31 cellular contexts compared by ENCODE assay signal in the genomic region with DNA sequence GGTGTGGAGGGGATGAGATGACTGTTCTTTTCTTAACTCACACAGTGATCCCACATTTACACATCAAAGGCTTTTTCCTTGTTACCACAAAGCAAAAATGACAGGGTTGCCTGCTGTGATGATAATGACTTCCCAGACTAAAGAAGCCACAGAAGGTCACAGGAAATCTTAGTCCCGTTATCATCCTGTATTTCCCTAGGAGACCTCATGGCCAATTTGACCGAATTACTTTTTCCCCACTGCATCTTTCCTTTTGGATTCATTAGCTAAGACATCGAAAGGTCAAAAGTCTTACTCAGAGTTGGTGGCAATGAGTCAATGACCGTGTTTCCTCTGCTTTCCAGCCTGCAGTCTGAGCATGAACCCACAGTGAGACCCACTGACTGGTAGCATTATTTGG.
DNase-seq lines count a peak whose midpoint lies in the region; ATAC-seq, FAIRE-seq and TF ChIP-seq lines count a peak whose summit lies in the region.
"Had no signal": no experiment of that assay in that cellular context is flagged by ENCODE, and none has a peak within 500 bp of the region (broad histone marks: within the 10 kb centered on the region; RNA-seq: fewer than 3 reads in every experiment).

No MANE protein-coding gene starts in this region.

- peaks cover 25% of the 10 kb centered on the region for H3K4me1 Mint-ChIP-seq in astrocyte (ENCODE audit: low read depth, unreplicated experiment)
- H3K4me1 Mint-ChIP-seq: naive thymus-derived CD4-positive, alpha-beta T cell; T-helper 17 cell had no signal

- no peaks in the 10 kb centered on the region for H4K20me1 ChIP-seq in astrocyte (ENCODE audit: insufficient read depth, low read length)

- no peaks in the 10 kb centered on the region for H3K27me3 ChIP-seq in astrocyte (ENCODE audit: insufficient read depth, low read length)
- H3K27me3 ChIP-seq: left lung, Peyer's patch, SJSA1, uterus had no signal

- H3K79me2 ChIP-seq in astrocyte (ENCODE audit: insufficient read depth, low read length), result no peaks in the 10 kb centered on the region

- DNase-seq in COLO829 (ENCODE audit: low spot score) (peak; percentile 19), HCEC 1CT (peak; percentile 16), astrocyte (ENCODE audit: low read depth) (peak; percentile 52), kidney tubule cell (ENCODE audit: low spot score) (peak; percentile 44), kidney (no peak), mucosa of gallbladder (ENCODE audit: low spot score) (no peak)
- DNase-seq: ACHN; activated CD4-positive, alpha-beta T cell treated with anti-CD3 and anti-CD28 coated beads for 4 hours; activated CD8-positive, alpha-beta memory T cell treated with anti-CD3 and anti-CD28 coated beads for 24 hours; activated naive CD4-positive, alpha-beta T cell; activated T-cell treated with anti-CD3 and anti-CD28 coated beads, Interleukin-2, amount 50 U/mL, for 1 hour; C1 segment of cervical spinal cord; DMS79 treated with DMSO at 0.1 percent for 48 hours; KBM-7; left lung; naive thymus-derived CD4-positive, alpha-beta T cell; NCI-H1417 treated with DMSO at 0.1 percent for 48 hours; NCI-H2107; NCI-H510A treated with DMSO at 0.1 percent for 48 hours; occipital lobe; Peyer's patch; small intestine; stimulated activated CD4-positive, alpha-beta T cell treated with anti-CD3 and anti-CD28 coated beads, Interleukin-2, amount 100 ng/mL, for 48 hours; T-helper 17 cell; uterus had no signal

- peak overlapping the region; percentile 53 for H3K27ac Mint-ChIP-seq in astrocyte (ENCODE audit: unreplicated experiment)
- H3K27ac Mint-ChIP-seq: naive thymus-derived CD4-positive, alpha-beta T cell; stimulated activated memory B cell treated with anti-CD40 and anti-IgM and Interleukin-4, amounts not matched to agents 10 μg/mL and 1 μg/mL and 100 μg/mL, for 72 hours; T-helper 17 cell had no signal

- H3K4me2 ChIP-seq in astrocyte (ENCODE audit: low read length), result no peak overlapping the region

- H2AFZ ChIP-seq in astrocyte (ENCODE audit: low read depth, low read length), result no peak overlapping the region

- H3K9me3 ChIP-seq in astrocyte (ENCODE audit: insufficient read depth, low read depth, low read length) (no peaks in the 10 kb centered on the region), kidney (ENCODE audit: control insufficient read depth in 1 of 2, low read length in 2 of 2) (peaks cover 0 to 5% of the 10 kb centered on the region in 2 donors)
- H3K9me3 ChIP-seq: Peyer's patch, SJSA1, uterus had no signal

- H3K36me3 ChIP-seq in astrocyte (ENCODE audit: insufficient read depth, low read length) (no peaks in the 10 kb centered on the region), kidney (ENCODE audit: control insufficient read depth in 1 of 2, insufficient read depth in 2 of 2, low read length in 2 of 2) (no peaks in the 10 kb centered on the region)
- H3K36me3 ChIP-seq: left lung, Peyer's patch, SJSA1, uterus had no signal

- peaks cover 2% of the 10 kb centered on the region for H3K9me3 Mint-ChIP-seq in astrocyte (ENCODE audit: unreplicated experiment)

- H3K27me3 Mint-ChIP-seq in astrocyte (ENCODE audit: low read depth, unreplicated experiment), result no peaks in the 10 kb centered on the region
- H3K27me3 Mint-ChIP-seq: stimulated activated memory B cell treated with anti-CD40 and anti-IgM and Interleukin-4, amounts not matched to agents 10 μg/mL and 1 μg/mL and 100 μg/mL, for 72 hours; T-helper 17 cell had no signal

- intact Hi-C loops in kidney (cut with DNase I), result no loop called here

- FAIRE-seq in astrocyte (lab: Jason Lieb, UNC), result peak; percentile 55
- no peak for FAIRE-seq in kidney (lab: Jason Lieb, UNC)
- FAIRE-seq: endometrium, GM19239, small intestine had no signal

- H3K9ac ChIP-seq in astrocyte (ENCODE audit: low read length) (no peak overlapping the region), kidney (ENCODE audit: low read length in 2 of 2) (no peak overlapping the region)

- TF ChIP-seq CTCF in astrocyte (IDR thresholded peaks at IDR 0.05; ENCODE audit: insufficient read depth, low read depth, low read length), result no peak
- TF ChIP-seq CTCF in kidney (IDR thresholded peaks at IDR 0.05; ENCODE audit: borderline replicate concordance, extremely low read depth, insufficient read depth), result no peak

- no peaks in the 10 kb centered on the region for H3K36me3 Mint-ChIP-seq in astrocyte (ENCODE audit: low read depth, unreplicated experiment)

- H3K4me3 ChIP-seq in astrocyte (ENCODE audit: insufficient read depth, low read depth, low read length) (no peak overlapping the region), kidney (ENCODE audit: low read length in 2 of 2) (no peak overlapping the region)
- H3K4me3 ChIP-seq: left lung, Peyer's patch, SJSA1, uterus had no signal

- ATAC-seq in GM18517 (IDR thresholded peaks at IDR 0.05; ENCODE audit: unreplicated experiment) (no peak), HG03565 (IDR thresholded peaks at IDR 0.05; ENCODE audit: unreplicated experiment) (no peak)
- ATAC-seq: left lung; naive thymus-derived CD4-positive, alpha-beta T cell; stimulated activated memory B cell treated with anti-CD40 and anti-IgM and Interleukin-4, amounts not matched to agents 10 μg/mL and 1 μg/mL and 100 μg/mL, for 72 hours; T-helper 17 cell had no signal

- H3K27ac ChIP-seq in astrocyte (ENCODE audit: low read depth, low read length) (no peak overlapping the region), kidney (ENCODE audit: low read depth in 2 of 2, low read length in 2 of 2) (no peak overlapping the region)
- H3K27ac ChIP-seq: left lung, Peyer's patch, SJSA1, uterus had no signal

- H3K4me1 ChIP-seq in astrocyte (ENCODE audit: insufficient read depth, low read length) (peaks cover 9% of the 10 kb centered on the region), kidney (ENCODE audit: control insufficient read depth in 1 of 2, insufficient read depth in 1 of 2, low read depth in 1 of 2, low read length in 2 of 2) (no peaks in the 10 kb centered on the region)
- H3K4me1 ChIP-seq: left lung, Peyer's patch, uterus had no signal

- no peak overlapping the region for H3K4me3 Mint-ChIP-seq in astrocyte (ENCODE audit: unreplicated experiment)
- H3K4me3 Mint-ChIP-seq: naive thymus-derived CD4-positive, alpha-beta T cell; stimulated activated memory B cell treated with anti-CD40 and anti-IgM and Interleukin-4, amounts not matched to agents 10 μg/mL and 1 μg/mL and 100 μg/mL, for 72 hours; T-helper 17 cell had no signal

Comparison
In these comparisons a context has a peak if more than half of its experiments do, and no peak if none do; other contexts are left out.
1. DNase-seq: peak in COLO829 (single experiment), HCEC 1CT (single experiment), astrocyte (single experiment) and kidney tubule cell (single experiment); none in kidney (single experiment) and mucosa of gallbladder (single experiment).